1 cellular context compared by ENCODE assay signal in the genomic region with DNA sequence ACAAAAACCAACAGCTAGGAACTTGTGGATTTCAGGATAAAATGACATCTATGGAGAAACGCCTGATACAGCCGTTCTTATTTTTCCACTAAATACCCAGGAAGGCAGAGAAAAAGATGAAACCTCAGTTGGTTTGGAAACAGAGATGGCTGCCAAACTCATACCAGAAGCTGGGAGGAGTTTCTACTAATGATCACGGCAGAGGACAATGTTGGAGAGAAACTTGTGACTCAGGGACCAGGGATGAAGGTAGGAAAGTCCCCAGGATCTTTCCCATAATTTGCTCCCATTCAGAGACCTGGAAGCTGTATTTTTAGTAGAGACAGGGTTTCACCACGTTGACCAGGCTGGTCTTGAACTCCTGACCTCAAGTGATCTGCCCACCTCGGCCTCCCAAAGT.
TF ChIP-seq lines count a peak whose summit lies in the region.

No MANE protein-coding gene starts in this region.

TF ChIP-seq in IMR-90, 13 proteins besides CTCF, POLR2A, EP300 and RAD21 (continued from another document):
- TF ChIP-seq RFX5 (IDR thresholded peaks at IDR 0.05; ENCODE audit: low read depth, low read length) (no peak), RCOR1 (IDR thresholded peaks at IDR 0.05; ENCODE audit: insufficient replicate concordance, low read length) (no peak)
- TF ChIP-seq, protein P1, sequence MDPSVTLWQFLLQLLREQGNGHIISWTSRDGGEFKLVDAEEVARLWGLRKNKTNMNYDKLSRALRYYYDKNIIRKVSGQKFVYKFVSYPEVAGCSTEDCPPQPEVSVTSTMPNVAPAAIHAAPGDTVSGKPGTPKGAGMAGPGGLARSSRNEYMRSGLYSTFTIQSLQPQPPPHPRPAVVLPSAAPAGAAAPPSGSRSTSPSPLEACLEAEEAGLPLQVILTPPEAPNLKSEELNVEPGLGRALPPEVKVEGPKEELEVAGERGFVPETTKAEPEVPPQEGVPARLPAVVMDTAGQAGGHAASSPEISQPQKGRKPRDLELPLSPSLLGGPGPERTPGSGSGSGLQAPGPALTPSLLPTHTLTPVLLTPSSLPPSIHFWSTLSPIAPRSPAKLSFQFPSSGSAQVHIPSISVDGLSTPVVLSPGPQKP (IDR thresholded peaks at IDR 0.05; ENCODE audit: borderline replicate concordance, low read depth, low read length) = no peak
